Comparison of ENCODE assay signal across 26 cellular contexts in the genomic region with DNA sequence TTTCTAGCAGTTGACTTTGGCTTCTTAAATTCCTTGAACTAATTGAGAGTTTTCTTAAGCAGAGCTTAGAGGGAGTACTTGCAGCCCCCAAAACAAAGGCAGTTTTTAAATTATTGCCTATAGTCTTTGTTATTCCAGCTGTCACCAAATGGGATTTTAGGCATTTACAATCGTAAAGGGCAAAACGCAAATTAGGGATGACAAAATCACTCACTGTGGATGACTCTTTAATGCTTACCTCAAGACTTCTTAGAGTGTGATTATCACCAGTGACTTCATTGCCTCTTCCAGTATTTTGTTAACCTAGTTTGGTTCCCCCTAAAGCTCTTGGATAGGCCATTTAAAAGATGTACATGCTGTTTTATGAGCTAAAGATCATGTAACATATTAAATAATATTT.
"Had no signal": no experiment of that assay in that cellular context is flagged by ENCODE, and none has a peak within 500 bp of the region (broad histone marks: within the 10 kb centered on the region; RNA-seq: fewer than 3 reads in every experiment).

No MANE protein-coding gene starts in this region.

- DNase-seq: IMR-90, Kasumi-1, KG1, MV-4-11, NCI-H1048, NCI-H1105, NCI-H1417, NCI-H1436 treated with DMSO at 0.1 percent for 48 hours, NCI-H1694, NCI-H187 treated with DMSO at 0.1 percent for 48 hours, NCI-H2029 treated with DMSO at 0.1 percent for 48 hours, NCI-H2107, NCI-H2171, NCI-H226, NCI-H446, NCI-H510A, NCI-H524 treated with DMSO at 0.1 percent for 48 hours, NCI-H69, NCI-H774, Right ventricle myocardium superior, RPMI8226, SIG-M5, SK-N-SH, SW 1271, T-cell had no signal

- H3K9me3 Mint-ChIP-seq: T-cell had no signal

- H3K4me1 Mint-ChIP-seq: T-cell had no signal

- H3K27ac Mint-ChIP-seq: T-cell had no signal

- H3K27me3 Mint-ChIP-seq: T-cell had no signal

- H3K9me3 ChIP-seq: SK-N-SH had no signal

- H3K4me3 Mint-ChIP-seq: T-cell had no signal

- ATAC-seq: HepG2, T-cell had no signal
